In the genomic region with DNA sequence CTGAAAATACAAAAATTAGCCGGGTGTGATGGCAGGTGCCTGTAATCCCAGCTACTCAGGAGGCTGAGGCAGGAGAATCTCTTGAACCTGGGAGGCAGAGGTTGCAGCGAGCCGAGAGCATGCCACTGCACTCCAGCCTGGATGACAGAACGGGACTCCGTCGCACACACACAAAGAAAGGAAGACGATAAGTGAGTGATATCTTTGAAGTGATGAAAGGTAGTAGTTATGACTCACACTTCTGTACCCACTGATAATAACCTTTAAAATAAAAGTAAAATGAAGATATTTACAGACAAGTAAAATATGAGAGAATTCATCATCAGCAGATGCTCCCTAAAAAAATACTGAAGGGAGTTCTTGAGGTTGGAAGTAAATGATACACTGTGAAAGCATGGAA, we compare ENCODE assay signal across 28 cellular contexts.
"Had no signal": no experiment of that assay in that cellular context is flagged by ENCODE, and none has a peak within 500 bp of the region (broad histone marks: within the 10 kb centered on the region; RNA-seq: fewer than 3 reads in every experiment).

No MANE protein-coding gene starts in this region.

- H3K4me3 ChIP-seq: left lung, lower lobe of right lung, neural progenitor cell, right atrium auricular region, right lobe of liver, smooth muscle cell, tibial nerve, uterus had no signal

- H3K9me3 Mint-ChIP-seq: type B pancreatic cell had no signal

- H3K27me3 Mint-ChIP-seq: stimulated activated naive CD8-positive, alpha-beta T cell treated with anti-CD3 and anti-CD28 coated beads, Interleukin-15, Interleukin-2, amounts not matched to agents 100 ng/mL and 50 ng/mL, for 24 hours had no signal

- DNase-seq: hypothalamus; immature natural killer cell; kidney; left colon; left lung; lower lobe of right lung; mesendoderm; naive B cell; natural killer cell; nephron progenitor cell; occipital lobe; right lobe of liver; stimulated activated CD4-positive, alpha-beta T cell treated with anti-CD3 and anti-CD28 coated beads, Interleukin-1b, Interleukin-23, amount 100 ng/mL, for 48 hours; stimulated activated CD4-positive, alpha-beta T cell treated with anti-CD3 and anti-CD28 coated beads, Interleukin-2, amount 100 ng/mL, for 48 hours; stimulated activated CD4-positive, alpha-beta T cell treated with anti-CD3 and anti-CD28 coated beads, Interleukin-4, amount 100 ng/mL, for 4 hours; stimulated activated CD8-positive, alpha-beta memory T cell treated with anti-CD3 and anti-CD28 coated beads, Interleukin-4, amount 100 ng/mL, for 48 hours; stimulated activated naive B cell treated with anti-CD40 and anti-IgM and Interleukin-4, amounts not matched to agents 10 μg/mL and 1 μg/mL and 100 μg/mL, for 72 hours; substantia nigra; uterus had no signal

- H3K27me3 ChIP-seq: neural progenitor cell, neutrophil, right atrium auricular region, right lobe of liver, tibial nerve, uterus had no signal

- H3K9ac ChIP-seq: neural progenitor cell, parathyroid adenoma had no signal

- H3K4me2 ChIP-seq: neural progenitor cell, smooth muscle cell had no signal

- FAIRE-seq: kidney had no signal

- ATAC-seq: left colon; left lung; lower lobe of right lung; natural killer cell; right lobe of liver; stimulated activated naive B cell treated with anti-CD40 and anti-IgM and Interleukin-4, amounts not matched to agents 10 μg/mL and 1 μg/mL and 100 μg/mL, for 72 hours had no signal

- H3K4me1 ChIP-seq: left lung, lower lobe of right lung, neural progenitor cell, parathyroid adenoma, right atrium auricular region, right lobe of liver, tibial nerve, uterus had no signal

- H3K4me3 Mint-ChIP-seq: immature natural killer cell; mesothelial cell of epicardium; naive B cell; natural killer cell; nephron progenitor cell; neural progenitor cell; stimulated activated naive B cell treated with anti-CD40 and anti-IgM and Interleukin-4, amounts not matched to agents 10 μg/mL and 1 μg/mL and 100 μg/mL, for 72 hours; stimulated activated naive CD8-positive, alpha-beta T cell treated with anti-CD3 and anti-CD28 coated beads, Interleukin-15, Interleukin-2, amounts not matched to agents 100 ng/mL and 50 ng/mL, for 24 hours; type B pancreatic cell had no signal

- H3K79me2 ChIP-seq: parathyroid adenoma had no signal

- H3K4me1 Mint-ChIP-seq: immature natural killer cell; mesothelial cell of epicardium; naive B cell; natural killer cell; nephron progenitor cell; neural progenitor cell; stimulated activated naive B cell treated with anti-CD40 and anti-IgM and Interleukin-4, amounts not matched to agents 10 μg/mL and 1 μg/mL and 100 μg/mL, for 72 hours had no signal

- H3K9me3 ChIP-seq: lower lobe of right lung, neutrophil, right lobe of liver, uterus had no signal

- H3K27ac Mint-ChIP-seq: immature natural killer cell; mesothelial cell of epicardium; naive B cell; natural killer cell; nephron progenitor cell; neural progenitor cell; stimulated activated naive B cell treated with anti-CD40 and anti-IgM and Interleukin-4, amounts not matched to agents 10 μg/mL and 1 μg/mL and 100 μg/mL, for 72 hours; stimulated activated naive CD8-positive, alpha-beta T cell treated with anti-CD3 and anti-CD28 coated beads, Interleukin-15, Interleukin-2, amounts not matched to agents 100 ng/mL and 50 ng/mL, for 24 hours; type B pancreatic cell had no signal

- H3K27ac ChIP-seq: left lung, lower lobe of right lung, neural progenitor cell, neutrophil, parathyroid adenoma, right atrium auricular region, right lobe of liver, tibial nerve, uterus had no signal

- H3K36me3 Mint-ChIP-seq: immature natural killer cell, mesothelial cell of epicardium, natural killer cell, neural progenitor cell, type B pancreatic cell had no signal

- H3K36me3 ChIP-seq: left lung, lower lobe of right lung, neural progenitor cell, neutrophil, right atrium auricular region, right lobe of liver, tibial nerve, uterus had no signal

- H2AFZ ChIP-seq: neural progenitor cell, parathyroid adenoma had no signal
